In the genomic region with DNA sequence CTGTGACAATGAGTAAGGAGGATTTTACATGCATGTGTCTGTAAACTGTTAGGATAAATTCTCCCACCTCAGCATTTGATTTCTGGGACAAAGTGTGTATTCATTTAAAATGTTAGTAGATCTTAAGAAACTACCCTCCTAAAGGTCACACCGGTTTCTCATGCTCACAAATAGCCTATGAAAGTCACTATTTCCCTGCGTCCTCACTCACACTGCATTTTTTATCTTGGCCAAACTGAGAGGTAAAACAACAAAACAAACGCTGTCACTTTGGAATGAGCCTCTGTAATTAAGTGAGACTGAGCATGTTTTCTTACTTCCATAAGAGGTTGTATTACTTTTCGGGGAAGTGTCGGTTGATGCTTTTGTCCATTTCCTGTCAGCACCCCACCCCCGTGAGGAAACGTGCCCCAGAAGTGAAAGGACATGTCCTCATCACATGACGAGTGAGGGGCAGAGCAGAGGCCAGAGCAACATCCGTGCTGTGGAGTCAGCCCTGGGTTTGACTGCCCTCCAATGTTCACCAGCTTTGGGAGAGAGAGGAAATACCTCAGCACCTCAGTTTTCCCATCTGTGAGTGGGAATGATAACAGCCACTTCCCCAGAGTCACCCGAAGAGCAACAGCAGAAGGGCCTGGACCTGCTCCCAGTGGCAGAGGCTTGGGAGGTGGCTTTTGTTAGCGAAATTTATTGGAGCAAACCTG, we compare ENCODE assay signal across 8 cellular contexts. TPM values are rescaled to one million over a fixed set of nuclear protein-coding genes. Genes with fewer than 3 reads are reported as not detected.
DNase-seq lines count a peak whose midpoint lies in the region; ATAC-seq and TF ChIP-seq lines count a peak whose summit lies in the region.

No MANE protein-coding gene starts in this region.

- H3K27ac ChIP-seq in DOHH2 (ENCODE audit: low read depth, low read length) (peak overlapping the region; percentile 84), smooth muscle cell (ENCODE audit: low read depth) (peak overlapping the region; percentile 89)

- H3K9ac ChIP-seq in smooth muscle cell (ENCODE audit: low read depth) = no peak overlapping the region

- H3K4me3 ChIP-seq in DOHH2 (ENCODE audit: low read length) (peak overlapping the region; percentile 76), smooth muscle cell (no peak overlapping the region)

- H3K36me3 ChIP-seq in DOHH2 (ENCODE audit: control insufficient read depth, low read length) (peaks cover 32% of the 10 kb centered on the region), smooth muscle cell (ENCODE audit: low read depth) (no peaks in the 10 kb centered on the region)

- peak in 73 of 76 experiments; percentile 18 to 88 (median 66) for DNase-seq in HUDEP-2 (lab: John Stamatoyannopoulos, UW; ENCODE audit: unreplicated experiment in 76 of 76)
- peak; percentile 42 for DNase-seq in activated T-cell treated with anti-CD3 and anti-CD28 coated beads, Interleukin-2, amount 50 U/mL, for 1 hour
- peak; percentile 92 for DNase-seq in cardiac septum (ENCODE audit: low spot score)
- no peak for DNase-seq in smooth muscle cell (lab: John Stamatoyannopoulos, UW; ENCODE audit: unreplicated experiment)
- DNase-seq in G401 (ENCODE audit: low spot score) = no peak
- DNase-seq in GM19240 (ENCODE audit: insufficient read length, low spot score) = no peak

- H3K79me2 ChIP-seq in DOHH2 (ENCODE audit: control insufficient read depth, low read length) (peaks cover 81% of the 10 kb centered on the region), smooth muscle cell (ENCODE audit: low read depth) (peaks cover 14% of the 10 kb centered on the region)

- peak; percentile 40 for ATAC-seq in GM21390 (IDR thresholded peaks at IDR 0.05; ENCODE audit: unreplicated experiment)

- H3K27me3 ChIP-seq in DOHH2 (ENCODE audit: control insufficient read depth, low read length) (no peaks in the 10 kb centered on the region), smooth muscle cell (ENCODE audit: low read depth) (no peaks in the 10 kb centered on the region)

- in situ Hi-C loops in G401 (cut with HindIII; ENCODE audit: low sequenced_read_pairs) = no loop called here

- H4K20me1 ChIP-seq in DOHH2 (ENCODE audit: control insufficient read depth, insufficient read depth, low read depth, low read length) = no peaks in the 10 kb centered on the region
- peaks cover 34% of the 10 kb centered on the region for H4K20me1 ChIP-seq in smooth muscle cell (ENCODE audit: low read depth)

- H3K4me1 ChIP-seq in DOHH2 (ENCODE audit: control insufficient read depth, low read length) (peaks cover 77% of the 10 kb centered on the region), smooth muscle cell (ENCODE audit: low read depth) (peaks cover 32% of the 10 kb centered on the region)

- 55% methylated on average over 11 of the region's 11 CpGs for WGBS in smooth muscle cell (ENCODE audit: low lambda C conversion rate)

- H2AFZ ChIP-seq in smooth muscle cell (ENCODE audit: low read depth) = no peak overlapping the region

- H3K9me3 ChIP-seq in DOHH2 (ENCODE audit: control insufficient read depth, insufficient read depth, low read length) = no peaks in the 10 kb centered on the region
- no peaks in the 10 kb centered on the region for H3K9me3 ChIP-seq in smooth muscle cell (replicated peaks; ENCODE audit: low read depth)

- H3K9me2 ChIP-seq in DOHH2 (replicated peaks; ENCODE audit: control insufficient read depth, low read length) = no peaks in the 10 kb centered on the region

- H3F3A ChIP-seq in DOHH2 (ENCODE audit: control insufficient read depth, insufficient read depth) (peaks cover 13% of the 10 kb centered on the region; the same call in 1 of the 2 replicates), smooth muscle cell (ENCODE audit: low read depth) (peaks cover 20% of the 10 kb centered on the region)

- intact Hi-C loops in cardiac septum (cut with DNase I) = loop anchor here (5.0 kb wide), 3 partner anchors 43 to 132 kb away; no protein-coding TSS in a partner anchor

- H3K4me2 ChIP-seq in DOHH2 (ENCODE audit: low read length) = peak overlapping the region; percentile 95
- no peak overlapping the region for H3K4me2 ChIP-seq in smooth muscle cell

- peak; percentile 12 for TF ChIP-seq CTCF in DOHH2 (IDR thresholded peaks at IDR 0.05; ENCODE audit: low read depth, low read length, poor library complexity, severe bottlenecking)
- no peak for TF ChIP-seq CTCF in smooth muscle cell (IDR thresholded peaks at IDR 0.05; ENCODE audit: borderline replicate concordance, insufficient read depth, poor library complexity, severe bottlenecking)

RNA-seq across cellular contexts. Expression of a gene that starts 3.1 kb away (rescaled TPM):
- total RNA-seq in cardiac septum (113 TPM), smooth muscle cell (25.5 and 25.7 TPM in 2 replicates)
- polyA plus RNA-seq in smooth muscle cell = 61.8 and 62.3 TPM in 2 replicates
- 32.9 and 37.1 TPM in 2 replicates for total RNA-seq in G401 (2014; rRNA removed; shearing (Covaris generic))

Comparison
In these comparisons a context has a peak if more than half of its experiments do, and no peak if none do; other contexts are left out.
1. DNase-seq: peak in HUDEP-2 (73 of 76), activated T-cell treated with anti-CD3 and anti-CD28 coated beads, Interleukin-2, amount 50 U/mL, for 1 hour (single experiment) and cardiac septum (single experiment); none in smooth muscle cell (single experiment), G401 (single experiment) and GM19240 (single experiment).